Comparison of ENCODE assay signal across 27 cellular contexts in the genomic region with DNA sequence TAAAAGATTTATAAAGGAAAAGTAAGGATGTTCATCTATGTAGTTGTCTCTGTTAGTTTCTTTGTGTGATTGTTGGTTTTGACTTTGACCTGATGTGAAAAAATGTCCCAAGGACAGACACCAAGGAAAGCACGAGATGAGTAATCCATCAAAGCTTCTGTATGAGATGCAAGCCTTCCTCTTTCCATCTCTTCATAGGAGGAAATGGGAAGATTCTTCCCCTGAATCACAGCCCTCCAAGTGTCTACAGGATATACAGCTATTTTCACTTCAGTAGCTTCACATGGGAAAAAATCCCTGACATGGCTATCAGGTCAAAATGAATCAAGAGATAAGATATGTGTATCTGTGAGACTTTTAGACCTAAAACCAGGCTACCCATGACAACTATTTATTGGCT. TPM values are rescaled to one million over a fixed set of nuclear protein-coding genes. Genes with fewer than 3 reads are reported as not detected.
DNase-seq lines count a peak whose midpoint lies in the region; ATAC-seq, FAIRE-seq and TF ChIP-seq lines count a peak whose summit lies in the region.
"Had no signal": no experiment of that assay in that cellular context is flagged by ENCODE, and none has a peak within 500 bp of the region (broad histone marks: within the 10 kb centered on the region; RNA-seq: fewer than 3 reads in every experiment).

No MANE protein-coding gene starts in this region.

- H3K9me3 Mint-ChIP-seq in activated naive CD4-positive, alpha-beta T cell treated with anti-CD3 and anti-CD28 coated beads, Interleukin-2, amount 50 U/mL, for 24 hours: no peaks in the 10 kb centered on the region
- peaks cover 0 to 3% of the 10 kb centered on the region in 2 donors for H3K9me3 Mint-ChIP-seq in stimulated activated naive B cell treated with anti-CD40 and anti-IgM and Interleukin-4, amounts not matched to agents 10 μg/mL and 1 μg/mL and 100 μg/mL, for 72 hours
- no peaks in the 10 kb centered on the region for H3K9me3 Mint-ChIP-seq in H9

- H4K20me1 ChIP-seq in H9 (ENCODE audit: control insufficient read depth, insufficient read depth, insufficient read length): no peaks in the 10 kb centered on the region

- no peak overlapping the region for H2AFZ ChIP-seq in H9 (ENCODE audit: low read length)

- H2BK20ac ChIP-seq in H9 (ENCODE audit: low read depth, low read length, poor library complexity, severe bottlenecking): no peak overlapping the region

- no peak overlapping the region for H3K18ac ChIP-seq in H9 (ENCODE audit: insufficient read length, low read depth, low read length)

- peak overlapping the region; percentile 12 for H3K27ac Mint-ChIP-seq in activated naive CD4-positive, alpha-beta T cell treated with anti-CD3 and anti-CD28 coated beads, Interleukin-2, amount 50 U/mL, for 24 hours
- peak overlapping the region; percentile 82 for H3K27ac Mint-ChIP-seq in stimulated activated naive B cell treated with anti-CD40 and anti-IgM and Interleukin-4, amounts not matched to agents 10 μg/mL and 1 μg/mL and 100 μg/mL, for 72 hours
- H3K27ac Mint-ChIP-seq in H9: no peak overlapping the region
- H3K27ac Mint-ChIP-seq: mesothelial cell of epicardium had no signal

- no peak overlapping the region for H4K8ac ChIP-seq in H9 (replicated peaks; ENCODE audit: insufficient read length, low read depth, low read length)

- H3K27me3 ChIP-seq in H9 (ENCODE audit: insufficient read depth, low read length): no peaks in the 10 kb centered on the region
- H3K27me3 ChIP-seq: adrenal gland, brain microvascular endothelial cell, ovary, upper lobe of right lung had no signal

- H3K4me3 Mint-ChIP-seq in activated naive CD4-positive, alpha-beta T cell treated with anti-CD3 and anti-CD28 coated beads, Interleukin-2, amount 50 U/mL, for 24 hours: peak overlapping the region; percentile 23
- H3K4me3 Mint-ChIP-seq in stimulated activated naive B cell treated with anti-CD40 and anti-IgM and Interleukin-4, amounts not matched to agents 10 μg/mL and 1 μg/mL and 100 μg/mL, for 72 hours: no peak overlapping the region
- H3K4me3 Mint-ChIP-seq in H9: no peak overlapping the region
- H3K4me3 Mint-ChIP-seq: mesothelial cell of epicardium had no signal

- H2BK120ac ChIP-seq in H9 (ENCODE audit: low read depth, low read length, poor library complexity, severe bottlenecking): no peak overlapping the region

- no peak overlapping the region for H2BK15ac ChIP-seq in H9 (ENCODE audit: low read depth, low read length)

- FAIRE-seq in GM18507 (lab: Jason Lieb, UNC): peak; percentile 62
- FAIRE-seq: endothelial cell of umbilical vein, islet of Langerhans, K562 had no signal

- no peak overlapping the region for H3K4ac ChIP-seq in H9 (ENCODE audit: low read depth, low read length)

- ATAC-seq in stimulated activated naive B cell treated with anti-CD40 and anti-IgM and Interleukin-4, amounts not matched to agents 10 μg/mL and 1 μg/mL and 100 μg/mL, for 72 hours (replicated peaks): no peak
- ATAC-seq: K562, left ventricle myocardium superior, Panc1, upper lobe of right lung had no signal

- no peaks in the 10 kb centered on the region for H3K79me2 ChIP-seq in H9 (ENCODE audit: insufficient read depth, low read length)

- no peak overlapping the region for H3K9ac ChIP-seq in H9 (ENCODE audit: extremely low read depth, insufficient read length, low read length)

- no peak overlapping the region for H3T11ph ChIP-seq in H9 (ENCODE audit: low read length)

- no peak overlapping the region for H2BK12ac ChIP-seq in H9 (ENCODE audit: insufficient read length, low read depth, low read length)

- H2BK5ac ChIP-seq in H9 (ENCODE audit: insufficient read length, low read length): no peak overlapping the region

- no peaks in the 10 kb centered on the region for H3K23me2 ChIP-seq in H9 (ENCODE audit: insufficient read length, low read depth, low read length, poor library complexity, severe bottlenecking)

- H3K14ac ChIP-seq in H9 (ENCODE audit: insufficient read depth, low read length): no peak overlapping the region

- no peak for DNase-seq in activated naive CD4-positive, alpha-beta T cell treated with anti-CD3 and anti-CD28 coated beads, Interleukin-2, amount 50 U/mL, for 16 hours
- no peak for DNase-seq in GM18507 (ENCODE audit: extremely low spot score, insufficient read length, low read depth)
- DNase-seq in glomerular visceral epithelial cell (ENCODE audit: extremely low spot score): peak; percentile 32
- DNase-seq in stimulated activated naive B cell treated with anti-CD40 and anti-IgM and Interleukin-4, amounts not matched to agents 10 μg/mL and 1 μg/mL and 100 μg/mL, for 72 hours: no peak
- DNase-seq in stimulated activated CD4-positive, alpha-beta T cell treated with anti-CD3 and anti-CD28 coated beads, Interleukin-2, amount 100 ng/mL, for 24 hours: no peak
- DNase-seq in HCEC 1CT: no peak
- DNase-seq in H9: no peak
- DNase-seq: activated CD8-positive, alpha-beta memory T cell treated with anti-CD3 and anti-CD28 coated beads, Interleukin-2, amount 50 U/mL, for 48 hours; activated effector memory CD4-positive, alpha-beta T cell treated with Interleukin-2 at 50 U/mL for 16 hours; adrenal gland; brain microvascular endothelial cell; left ventricle myocardium superior; NCI-H1105; NCI-H1930; NCI-H526 treated with DMSO at 0.1 percent for 48 hours; ovary; retina; SHP77 treated with DMSO at 0.1 percent for 48 hours; upper lobe of right lung had no signal

- WGBS in H9 (ENCODE audit: extremely low coverage, insufficient read length, low lambda C conversion rate): no CpG with 5 or more reads among the region's 1 CpG

- TF ChIP-seq CTCF in H9 (conservative IDR thresholded peaks at IDR 0.05): no peak

- H3K23ac ChIP-seq in H9 (ENCODE audit: insufficient read length, low read depth, low read length): no peak overlapping the region

- H3K79me1 ChIP-seq in H9 (ENCODE audit: insufficient read depth, low read depth, low read length, poor library complexity, severe bottlenecking): no peaks in the 10 kb centered on the region

- H3K4me1 Mint-ChIP-seq in activated naive CD4-positive, alpha-beta T cell treated with anti-CD3 and anti-CD28 coated beads, Interleukin-2, amount 50 U/mL, for 24 hours: peaks cover 59% of the 10 kb centered on the region
- peaks cover 35 to 70% of the 10 kb centered on the region in 2 donors for H3K4me1 Mint-ChIP-seq in stimulated activated naive B cell treated with anti-CD40 and anti-IgM and Interleukin-4, amounts not matched to agents 10 μg/mL and 1 μg/mL and 100 μg/mL, for 72 hours
- peaks cover 0 to 5% of the 10 kb centered on the region in 2 experiments; a peak in 1 of 4 replicates for H3K4me1 Mint-ChIP-seq in H9
- H3K4me1 Mint-ChIP-seq: mesothelial cell of epicardium had no signal

- H3K56ac ChIP-seq in H9 (ENCODE audit: insufficient read length, low read depth, low read length): no peak overlapping the region

- no peak overlapping the region for H2AK5ac ChIP-seq in H9 (ENCODE audit: insufficient read length, low read length)

- no peaks in the 10 kb centered on the region for H3K27me3 Mint-ChIP-seq in activated naive CD4-positive, alpha-beta T cell treated with anti-CD3 and anti-CD28 coated beads, Interleukin-2, amount 50 U/mL, for 24 hours
- H3K27me3 Mint-ChIP-seq in stimulated activated naive B cell treated with anti-CD40 and anti-IgM and Interleukin-4, amounts not matched to agents 10 μg/mL and 1 μg/mL and 100 μg/mL, for 72 hours: no peaks in the 10 kb centered on the region
- H3K27me3 Mint-ChIP-seq in H9 (ENCODE audit: low read depth): no peaks in the 10 kb centered on the region

- H3K9me3 ChIP-seq in H9 (ENCODE audit: control insufficient read depth, low read depth, low read length): no peaks in the 10 kb centered on the region
- H3K9me3 ChIP-seq: adrenal gland, HAP-1, ovary, upper lobe of right lung had no signal

- no peaks in the 10 kb centered on the region; the same call in 1 of the 2 replicates for H3K4me1 ChIP-seq in H9 (ENCODE audit: insufficient read depth, low read length)
- H3K4me1 ChIP-seq: adrenal gland, HAP-1, upper lobe of right lung had no signal

- H4K91ac ChIP-seq in H9 (ENCODE audit: insufficient read length, low read depth, low read length): no peak overlapping the region

- no peak overlapping the region for H4K5ac ChIP-seq in H9 (ENCODE audit: insufficient read length, low read depth, low read length)

- H3K27ac ChIP-seq in H9 (ENCODE audit: insufficient read length, low read depth, low read length): no peak overlapping the region
- H3K27ac ChIP-seq: adrenal gland, brain microvascular endothelial cell, ovary, upper lobe of right lung had no signal

- peaks cover under 1% of the 10 kb centered on the region for H3K36me3 Mint-ChIP-seq in activated naive CD4-positive, alpha-beta T cell treated with anti-CD3 and anti-CD28 coated beads, Interleukin-2, amount 50 U/mL, for 24 hours
- peaks cover 0 to 1% of the 10 kb centered on the region in 2 donors for H3K36me3 Mint-ChIP-seq in stimulated activated naive B cell treated with anti-CD40 and anti-IgM and Interleukin-4, amounts not matched to agents 10 μg/mL and 1 μg/mL and 100 μg/mL, for 72 hours
- no peaks in the 10 kb centered on the region for H3K36me3 Mint-ChIP-seq in H9 (ENCODE audit: insufficient read depth in 1 of 3, low read depth in 3 of 3)
- H3K36me3 Mint-ChIP-seq: mesothelial cell of epicardium had no signal

- no peak overlapping the region for H3K4me2 ChIP-seq in H9 (ENCODE audit: insufficient read depth, insufficient read length, low read length)
- H3K4me2 ChIP-seq: smooth muscle cell had no signal

RNA-seq across cellular contexts. Expression of gene CEMIP2, which starts 29.0 kb away (rescaled TPM):
- 67.1 and 77.2 TPM in 2 replicates for total RNA-seq in H9 (2021)

Comparison
In these comparisons a context has a peak if more than half of its experiments do, and no peak if none do; other contexts are left out.
1. H3K27ac Mint-ChIP-seq: peak in activated naive CD4-positive, alpha-beta T cell treated with anti-CD3 and anti-CD28 coated beads, Interleukin-2, amount 50 U/mL, for 24 hours (single experiment) and stimulated activated naive B cell treated with anti-CD40 and anti-IgM and Interleukin-4, amounts not matched to agents 10 μg/mL and 1 μg/mL and 100 μg/mL, for 72 hours (single experiment); none in H9 (0 of 3).